In genomic region chr11:114124601-114125144, GRCh38 we compare ENCODE assay signal across 19 cellular contexts.
DNase-seq lines count a peak whose midpoint lies in the region; ATAC-seq and TF ChIP-seq lines count a peak whose summit lies in the region.
"Had no signal": no experiment of that assay in that cellular context is flagged by ENCODE, and none has a peak within 500 bp of the region (broad histone marks: within the 10 kb centered on the region; RNA-seq: fewer than 3 reads in every experiment).

No MANE protein-coding gene starts in this region.

- H3K4me1 ChIP-seq in gastrocnemius medialis: peaks cover 96 to 97% of the 10 kb centered on the region in 2 donors
- H3K4me1 ChIP-seq: BLaER1 had no signal

- H3K9me3 Mint-ChIP-seq in immature natural killer cell (no peaks in the 10 kb centered on the region), mesothelial cell of epicardium (no peaks in the 10 kb centered on the region)
- H3K9me3 Mint-ChIP-seq: CD8-positive, alpha-beta T cell had no signal

- H3K4me3 Mint-ChIP-seq in immature natural killer cell (no peak overlapping the region), mesothelial cell of epicardium (no peak overlapping the region)
- H3K4me3 Mint-ChIP-seq: CD8-positive, alpha-beta T cell had no signal

- H3K4me1 Mint-ChIP-seq in immature natural killer cell: peaks cover 84 to 100% of the 10 kb centered on the region in 2 donors
- H3K4me1 Mint-ChIP-seq in mesothelial cell of epicardium: no peaks in the 10 kb centered on the region

- ATAC-seq in gastrocnemius medialis (peak; percentile 72), GM19351 (IDR thresholded peaks at IDR 0.05; ENCODE audit: unreplicated experiment) (no peak)
- ATAC-seq: CD8-positive, alpha-beta T cell; K562 had no signal

- peak; percentile 48 for DNase-seq in NCI-H2196 (lab: John Stamatoyannopoulos, UW; ENCODE audit: unreplicated experiment)
- DNase-seq in immature natural killer cell: no peak
- peak; percentile 91 to 96 for DNase-seq in gastrocnemius medialis
- DNase-seq in cerebellar cortex (ENCODE audit: low spot score): no peak
- DNase-seq in mesothelial cell of epicardium (ENCODE audit: low spot score in 2 of 2, unreplicated experiment in 2 of 2): no peak
- no peak for DNase-seq in H4 (ENCODE audit: low spot score)
- DNase-seq: CD8-positive, alpha-beta T cell; H7; NCI-H1105; NCI-H1694; NCI-H2081 treated with DMSO at 0.1 percent for 48 hours; NCI-H2227 treated with DMSO at 0.1 percent for 48 hours; NCI-H524 treated with DMSO at 0.1 percent for 48 hours; SHP77 had no signal

- H3K27ac ChIP-seq in 22Rv1: peak overlapping the region; percentile 74
- H3K27ac ChIP-seq in gastrocnemius medialis: peak overlapping the region; percentile 94 to 99 (median 96)
- H3K27ac ChIP-seq: BLaER1, SK-N-MC had no signal

- H3K9me3 ChIP-seq in gastrocnemius medialis: no peaks in the 10 kb centered on the region
- H3K9me3 ChIP-seq: BLaER1 had no signal

- TF ChIP-seq CTCF in 22Rv1 (IDR thresholded peaks at IDR 0.05) (no peak), gastrocnemius medialis (IDR thresholded peaks at IDR 0.05 in 4 of 5, conservative IDR thresholded peaks at IDR 0.05 in 1 of 5) (no peak), mesothelial cell of epicardium (IDR thresholded peaks at IDR 0.05; ENCODE audit: unreplicated experiment) (no peak)

- no peaks in the 10 kb centered on the region for H3K27me3 ChIP-seq in gastrocnemius medialis
- H3K27me3 ChIP-seq: BLaER1 had no signal

- peaks cover 0 to 27% of the 10 kb centered on the region in 2 donors for H3K36me3 ChIP-seq in gastrocnemius medialis
- H3K36me3 ChIP-seq: BLaER1 had no signal

- peak; percentile 66 to 90 for TF ChIP-seq POLR2A in gastrocnemius medialis (IDR thresholded peaks at IDR 0.05)

- intact Hi-C loops in gastrocnemius medialis (cut with DNase I; ENCODE audit: low total_unique reads): loop anchor here (1.0 to 2.0 kb wide), 3 partner anchors 25 to 52 kb away; no protein-coding TSS in a partner anchor

- in situ Hi-C loops in gastrocnemius medialis (cut with MboI; ENCODE audit: low sequenced_read_pairs in 4 of 4): no loop called here

- peak overlapping the region in 1 of 4 donors; percentile 11 for H3K4me3 ChIP-seq in gastrocnemius medialis
- H3K4me3 ChIP-seq: BLaER1, K562, SK-N-MC had no signal

- H3K27me3 Mint-ChIP-seq in immature natural killer cell (ENCODE audit: low read depth in 3 of 3): peaks cover 0 to 2% (median 2%) of the 10 kb centered on the region in 3 donors
- H3K27me3 Mint-ChIP-seq in mesothelial cell of epicardium (ENCODE audit: low read depth): peaks cover 99% of the 10 kb centered on the region

- H3K36me3 Mint-ChIP-seq in immature natural killer cell: peaks cover 0 to 24% (median 4%) of the 10 kb centered on the region in 3 donors
- H3K36me3 Mint-ChIP-seq in mesothelial cell of epicardium: no peaks in the 10 kb centered on the region
- H3K36me3 Mint-ChIP-seq: CD8-positive, alpha-beta T cell had no signal

- H3K27ac Mint-ChIP-seq in immature natural killer cell (peak overlapping the region; percentile 24 to 87 (median 76)), mesothelial cell of epicardium (no peak overlapping the region)
- H3K27ac Mint-ChIP-seq: CD8-positive, alpha-beta T cell had no signal

Comparison
In these comparisons a context has a peak if more than half of its experiments do, and no peak if none do; other contexts are left out.
1. DNase-seq: peak in NCI-H2196 (single experiment) and gastrocnemius medialis (2 of 2); none in immature natural killer cell (0 of 3), cerebellar cortex (single experiment), mesothelial cell of epicardium (0 of 2) and H4 (single experiment).